ENCODE assay signal across 18 cellular contexts in genomic region chr3:37859354-37859753, GRCh38. TPM values are rescaled to one million over a fixed set of nuclear protein-coding genes. Genes with fewer than 3 reads are reported as not detected.
DNase-seq lines count a peak whose midpoint lies in the region; ATAC-seq and TF ChIP-seq lines count a peak whose summit lies in the region.
"Had no signal": no experiment of that assay in that cellular context is flagged by ENCODE, and none has a peak within 500 bp of the region (broad histone marks: within the 10 kb centered on the region; RNA-seq: fewer than 3 reads in every experiment).

No MANE protein-coding gene starts in this region.

- no peak for TF ChIP-seq POLR2A in spleen (IDR thresholded peaks at IDR 0.05)

- intact Hi-C loops in spleen (cut with DNase I; ENCODE audit: low total_unique reads) = loop anchor here (5.0 kb wide), 1 partner anchor 108 kb away; no protein-coding TSS in a partner anchor

- H3K4me1 ChIP-seq in BLaER1 (peaks cover 42% of the 10 kb centered on the region), spleen (peaks cover 4 to 48% (median 28%) of the 10 kb centered on the region in 6 donors)

- DNase-seq in RPMI7951 (ENCODE audit: low read depth) (peak; percentile 51), left kidney (ENCODE audit: low read depth, low spot score) (peak; percentile 61), spleen (no peak), mucosa of gallbladder (ENCODE audit: low spot score) (no peak), AML-193 (lab: John Stamatoyannopoulos, UW) (no peak)
- DNase-seq: activated CD4-positive, CD25-positive, alpha-beta regulatory T cell; activated gamma-delta T cell treated with Interleukin-2 at 50 U/mL for 16 hours; aorta; colonic mucosa; COR-L47; HCEC 1CT; kidney glomerular epithelial cell; NCI-H1105; NCI-H2171 had no signal

- H3K27me3 ChIP-seq in BLaER1 = peaks cover 27% of the 10 kb centered on the region
- H3K27me3 ChIP-seq in spleen (replicated peaks in 1 of 7) = peaks cover 0 to 42% (median 6%) of the 10 kb centered on the region in 7 donors
- H3K27me3 ChIP-seq: colonic mucosa, upper lobe of right lung had no signal

- no peak for TF ChIP-seq CTCF in spleen (IDR thresholded peaks at IDR 0.05 in 8 of 11, conservative IDR thresholded peaks at IDR 0.05 in 3 of 11)

- H3K4me3 ChIP-seq in BLaER1 (no peak overlapping the region), spleen (no peak overlapping the region)
- H3K4me3 ChIP-seq: colonic mucosa, upper lobe of right lung had no signal

- H3K27ac ChIP-seq in BLaER1 (no peak overlapping the region), spleen (peak overlapping the region in 6 of 8 donors; percentile 61 to 86 (median 82))

- H3K4me2 ChIP-seq in BLaER1 = peak overlapping the region; percentile 99; the same call in 1 of the 2 replicates

- no peak for ATAC-seq in HG03460 (IDR thresholded peaks at IDR 0.05; ENCODE audit: unreplicated experiment)
- ATAC-seq in HG02852 (IDR thresholded peaks at IDR 0.05; ENCODE audit: unreplicated experiment) = no peak
- ATAC-seq: upper lobe of right lung had no signal

- no peak overlapping the region for H3K9ac ChIP-seq in BLaER1

- H3K9me3 ChIP-seq in BLaER1 (no peaks in the 10 kb centered on the region), spleen (no peaks in the 10 kb centered on the region)
- H3K9me3 ChIP-seq: colonic mucosa, upper lobe of right lung had no signal

- WGBS in spleen, 5 donors = 44 to 66% (median 55%) methylated on average over 2 of the region's 2 CpGs

- H3K36me3 ChIP-seq in BLaER1 = no peaks in the 10 kb centered on the region
- no peaks in the 10 kb centered on the region for H3K36me3 ChIP-seq in spleen
- H3K36me3 ChIP-seq: colonic mucosa, upper lobe of right lung had no signal

- 0 out of 2 replicates have a peak, but pooled peaks cover 9% of the 10 kb centered on the region for H4K20me1 ChIP-seq in BLaER1

RNA-seq across cellular contexts. Expression of gene CTDSPL, which starts 2.3 kb away (rescaled TPM):
- 17.3 and 26.3 TPM in 2 replicates for total RNA-seq in RPMI7951 (2014; rRNA removed; shearing (Covaris generic))
- total RNA-seq in spleen (10 to 100 TPM; 20.8 to 46.0 (median 31.8) TPM), mucosa of gallbladder (176 TPM)
- 1 to 10 TPM; 3.9 to 8.7 (median 4.6) TPM for polyA plus RNA-seq in spleen

Comparison
In these comparisons a context has a peak if more than half of its experiments do, and no peak if none do; other contexts are left out.
1. DNase-seq: peak in RPMI7951 (single experiment) and left kidney (single experiment); none in spleen (single experiment), mucosa of gallbladder (single experiment) and AML-193 (0 of 2).